Comparison of ENCODE assay signal across 21 cellular contexts in the genomic region with DNA sequence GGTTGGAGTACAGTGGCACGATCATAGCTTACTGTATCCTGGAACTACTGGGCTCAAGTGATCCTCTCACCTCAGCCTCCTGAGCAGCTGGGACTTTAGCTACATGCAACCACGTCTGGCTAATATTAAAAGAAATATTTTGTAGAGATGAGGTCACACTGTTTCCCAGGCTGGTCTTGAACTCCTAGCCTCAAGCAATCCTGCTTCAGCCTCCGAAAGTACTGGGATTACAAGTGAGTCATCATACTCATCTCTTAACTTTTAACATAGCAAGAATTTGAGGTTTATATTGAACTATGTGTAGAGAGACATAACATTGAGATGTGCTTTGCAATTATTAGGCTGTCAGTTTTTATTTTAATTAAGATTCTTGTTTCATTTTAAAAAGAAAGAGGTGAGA.
"Had no signal": no experiment of that assay in that cellular context is flagged by ENCODE, and none has a peak within 500 bp of the region (broad histone marks: within the 10 kb centered on the region; RNA-seq: fewer than 3 reads in every experiment).

No MANE protein-coding gene starts in this region.

- ATAC-seq: activated CD8-positive, alpha-beta T cell treated with anti-CD3 and anti-CD28 coated beads, Interleukin-2, amount 10 ng/mL, durations not matched to agents 7 days and 5 days; left lobe of liver; right lobe of liver had no signal

- H3K4me1 ChIP-seq: breast epithelium, esophagus squamous epithelium, parathyroid adenoma, right lobe of liver had no signal

- H3K4me3 ChIP-seq: breast epithelium, esophagus squamous epithelium, hepatocyte, lung, right lobe of liver, tibial nerve had no signal

- H3K27ac Mint-ChIP-seq: activated CD4-positive, alpha-beta T cell treated with anti-CD3 and anti-CD28 coated beads, Interleukin-2, amount 10 ng/mL, durations not matched to agents 7 days and 5 days; activated CD8-positive, alpha-beta T cell treated with anti-CD3 and anti-CD28 coated beads, Interleukin-2, amount 10 ng/mL, durations not matched to agents 7 days and 5 days; activated naive CD4-positive, alpha-beta T cell treated with anti-CD3 and anti-CD28 coated beads for 36 hours; activated T-cell treated with anti-CD3 and anti-CD28 coated beads, Interleukin-2, amount 50 U/mL, for 24 hours; mesothelial cell of epicardium; nephron; stimulated activated naive CD8-positive, alpha-beta T cell treated with anti-CD3 and anti-CD28 coated beads, Interleukin-15, Interleukin-2, amounts not matched to agents 100 ng/mL and 50 ng/mL, for 24 hours had no signal

- DNase-seq: activated CD4-positive, alpha-beta T cell treated with anti-CD3 and anti-CD28 coated beads, Interleukin-2, amount 10 ng/mL, durations not matched to agents 7 days and 5 days; activated CD8-positive, alpha-beta T cell treated with anti-CD3 and anti-CD28 coated beads, Interleukin-2, amount 10 ng/mL, durations not matched to agents 7 days and 5 days; activated naive CD4-positive, alpha-beta T cell treated with anti-CD3 and anti-CD28 coated beads for 36 hours; activated T-cell treated with anti-CD3 and anti-CD28 coated beads, Interleukin-2, amount 50 U/mL, for 24 hours; anterior cingulate cortex; effector memory CD4-positive, alpha-beta T cell; esophagus squamous epithelium; islet precursor cell; right lobe of liver; small intestine; stimulated activated CD4-positive, alpha-beta T cell treated with anti-CD3 and anti-CD28 coated beads, Interleukin-15, amount 100 ng/mL, for 24 hours; stimulated activated CD4-positive, alpha-beta T cell treated with anti-CD3 and anti-CD28 coated beads, Interleukin-2, amount 100 ng/mL, for 48 hours had no signal

- H3K27me3 ChIP-seq: breast epithelium, esophagus squamous epithelium, hepatocyte, right lobe of liver, tibial nerve had no signal

- H3K9me3 Mint-ChIP-seq: activated CD4-positive, alpha-beta T cell treated with anti-CD3 and anti-CD28 coated beads, Interleukin-2, amount 10 ng/mL, durations not matched to agents 7 days and 5 days; activated naive CD4-positive, alpha-beta T cell treated with anti-CD3 and anti-CD28 coated beads for 36 hours; activated T-cell treated with anti-CD3 and anti-CD28 coated beads, Interleukin-2, amount 50 U/mL, for 24 hours; nephron had no signal

- H3K36me3 ChIP-seq: breast epithelium, esophagus squamous epithelium had no signal

- H3K4me3 Mint-ChIP-seq: activated CD4-positive, alpha-beta T cell treated with anti-CD3 and anti-CD28 coated beads, Interleukin-2, amount 10 ng/mL, durations not matched to agents 7 days and 5 days; activated CD8-positive, alpha-beta T cell treated with anti-CD3 and anti-CD28 coated beads, Interleukin-2, amount 10 ng/mL, durations not matched to agents 7 days and 5 days; activated naive CD4-positive, alpha-beta T cell treated with anti-CD3 and anti-CD28 coated beads for 36 hours; activated T-cell treated with anti-CD3 and anti-CD28 coated beads, Interleukin-2, amount 50 U/mL, for 24 hours; mesothelial cell of epicardium; nephron; stimulated activated naive CD8-positive, alpha-beta T cell treated with anti-CD3 and anti-CD28 coated beads, Interleukin-15, Interleukin-2, amounts not matched to agents 100 ng/mL and 50 ng/mL, for 24 hours had no signal

- H3K4me1 Mint-ChIP-seq: activated CD4-positive, alpha-beta T cell treated with anti-CD3 and anti-CD28 coated beads, Interleukin-2, amount 10 ng/mL, durations not matched to agents 7 days and 5 days; mesothelial cell of epicardium; nephron had no signal

- H3K27ac ChIP-seq: breast epithelium, esophagus squamous epithelium, hepatocyte, parathyroid adenoma, right lobe of liver had no signal

- H3K9me3 ChIP-seq: breast epithelium, esophagus squamous epithelium, right lobe of liver, tibial nerve had no signal
